ENCODE assay signal across 8 cellular contexts in genomic region chr7:43175525-43176200, GRCh38.
"Had no signal": no experiment of that assay in that cellular context is flagged by ENCODE, and none has a peak within 500 bp of the region (broad histone marks: within the 10 kb centered on the region; RNA-seq: fewer than 3 reads in every experiment).

No MANE protein-coding gene starts in this region.

- H3K27ac ChIP-seq: GM23248 had no signal

- DNase-seq: GM23248, GOT3, H7, HCEC 1CT, IMR-90, KG1 had no signal

- ATAC-seq: K562 had no signal

- FAIRE-seq: HTR-8/SVneo, K562 had no signal

- H2AFZ ChIP-seq: GM23248 had no signal

- H3K4me3 ChIP-seq: GM23248, K562 had no signal

- H3K9ac ChIP-seq: GM23248 had no signal
